Comparison of ENCODE assay signal across 2 cellular contexts in genomic region chr1:230141797-230142607, GRCh38.
A peak's percentile ranks its signal among the peaks of the same experiment; 100 is the strongest.
TF ChIP-seq lines count a peak whose summit lies in the region.

No MANE protein-coding gene starts in this region.

TF ChIP-seq in HEK293, 187 proteins besides CTCF, POLR2A, EP300 and RAD21 (continued from another document and continues in another):
- TF ChIP-seq ZNF544 (tag by site-specific recombination; IDR thresholded peaks at IDR 0.05), result no peak
- no peak for TF ChIP-seq ZNF837 (tag by site-specific recombination; IDR thresholded peaks at IDR 0.05)
- no peak for TF ChIP-seq GLI4 (tag by site-specific recombination; IDR thresholded peaks at IDR 0.05)
- TF ChIP-seq ZNF704 (tag by site-specific recombination; IDR thresholded peaks at IDR 0.05), result no peak
- TF ChIP-seq ZNF121 (tag by site-specific recombination; IDR thresholded peaks at IDR 0.05), result peak; percentile 92
- no peak for TF ChIP-seq PBX3 (CRISPR knock-in tag; IDR thresholded peaks at IDR 0.05)
- no peak for TF ChIP-seq HIC1 (tag by site-specific recombination; IDR thresholded peaks at IDR 0.05)
- TF ChIP-seq ZNF175 (tag by site-specific recombination; IDR thresholded peaks at IDR 0.05), result no peak
- TF ChIP-seq GLIS1 (tag by site-specific recombination; IDR thresholded peaks at IDR 0.05), result peak; percentile 16; the same call in 1 of the 2 replicates
- TF ChIP-seq MZF1 (tag by site-specific recombination; IDR thresholded peaks at IDR 0.05; ENCODE audit: borderline replicate concordance), result no peak
- TF ChIP-seq ZNF239 (tag by site-specific recombination; IDR thresholded peaks at IDR 0.05), result no peak
- TF ChIP-seq GLIS2 (tag by site-specific recombination; IDR thresholded peaks at IDR 0.05), result 0 out of 2 replicates have a peak, but pooled peaks have one; percentile 19
- no peak for TF ChIP-seq WT1 (tag by site-specific recombination; IDR thresholded peaks at IDR 0.05)
- TF ChIP-seq PRDM10 (tag by site-specific recombination; IDR thresholded peaks at IDR 0.05), result peak; percentile 75
- TF ChIP-seq ZNF660 (tag by site-specific recombination; IDR thresholded peaks at IDR 0.05), result no peak
- no peak for TF ChIP-seq ZNF654 (tag by site-specific recombination; IDR thresholded peaks at IDR 0.05; ENCODE audit: low read depth)
- no peak for TF ChIP-seq ZNF571 (tag by site-specific recombination; IDR thresholded peaks at IDR 0.05)
- TF ChIP-seq ZNF596 (tag by site-specific recombination; IDR thresholded peaks at IDR 0.05), result no peak
- TF ChIP-seq ZNF26 (tag by site-specific recombination; IDR thresholded peaks at IDR 0.05), result no peak
- TF ChIP-seq ZNF350 (tag by site-specific recombination; IDR thresholded peaks at IDR 0.05), result no peak
- no peak for TF ChIP-seq ZNF785 (tag by site-specific recombination; IDR thresholded peaks at IDR 0.05)

TF ChIP-seq in K562, 482 proteins besides CTCF, POLR2A, EP300 and RAD21 (continued from another document):
- TF ChIP-seq PRDM10 (IDR thresholded peaks at IDR 0.05; ENCODE audit: partially characterized antibody), result peak; percentile 77
